ENCODE assay signal across 13 cellular contexts in the genomic region with DNA sequence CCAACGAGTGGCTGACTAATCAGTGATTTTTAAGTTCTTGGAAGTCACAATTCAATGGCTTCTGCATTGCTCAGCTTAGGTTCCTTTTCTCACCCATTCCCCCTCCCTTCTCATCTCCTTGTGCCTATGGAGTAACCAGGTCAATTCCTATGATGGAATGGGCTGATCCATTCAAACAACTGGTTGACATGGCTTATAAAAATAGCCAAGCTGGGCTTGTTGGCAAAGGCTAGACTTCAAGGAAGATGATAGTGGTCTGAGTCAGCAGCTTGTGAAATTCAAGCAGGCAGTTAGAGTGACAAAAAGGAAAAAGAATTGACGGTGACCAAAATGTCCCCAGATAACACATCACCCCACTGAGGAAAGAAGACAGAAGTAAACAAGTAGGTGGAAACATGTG.
DNase-seq lines count a peak whose midpoint lies in the region; ATAC-seq and TF ChIP-seq lines count a peak whose summit lies in the region.
"Had no signal": no experiment of that assay in that cellular context is flagged by ENCODE, and none has a peak within 500 bp of the region (broad histone marks: within the 10 kb centered on the region; RNA-seq: fewer than 3 reads in every experiment).

No MANE protein-coding gene starts in this region.

- H3K9me3 ChIP-seq in esophagus muscularis mucosa = no peaks in the 10 kb centered on the region
- H3K9me3 ChIP-seq: left ventricle myocardium inferior, pancreas, thoracic aorta had no signal

- ATAC-seq in activated CD4-positive, alpha-beta T cell treated with anti-CD3 and anti-CD28 coated beads for 36 hours = no peak
- ATAC-seq: activated CD8-positive, alpha-beta T cell treated with anti-CD3 and anti-CD28 coated beads, Interleukin-2, amount 10 ng/mL, durations not matched to agents 7 days and 5 days; pancreas had no signal

- H3K27me3 ChIP-seq in esophagus muscularis mucosa = no peaks in the 10 kb centered on the region
- H3K27me3 ChIP-seq: pancreas had no signal

- 64% methylated on average over 2 of the region's 2 CpGs for WGBS in esophagus muscularis mucosa

- no peak for TF ChIP-seq CTCF in fibroblast of pulmonary artery (IDR thresholded peaks at IDR 0.05; ENCODE audit: low read length, missing control alignments)
- TF ChIP-seq CTCF in esophagus muscularis mucosa (IDR thresholded peaks at IDR 0.05) = no peak

- POLR2A ChIA-PET in activated CD4-positive, alpha-beta T cell treated with anti-CD3 and anti-CD28 coated beads for 36 hours (lab: Charles Lee) = no interaction called here

- H3K27ac ChIP-seq in esophagus muscularis mucosa (replicated peaks in 1 of 4) = no peak overlapping the region
- H3K27ac ChIP-seq: left ventricle myocardium inferior, pancreas, thoracic aorta had no signal

- no peak for TF ChIP-seq POLR2A in esophagus muscularis mucosa (IDR thresholded peaks at IDR 0.05; ENCODE audit: low read depth)

- H3K9me3 Mint-ChIP-seq in activated CD4-positive, alpha-beta T cell treated with anti-CD3 and anti-CD28 coated beads for 36 hours (ENCODE audit: low read depth) = no peaks in the 10 kb centered on the region

- CTCF ChIA-PET in activated CD4-positive, alpha-beta T cell treated with anti-CD3 and anti-CD28 coated beads for 36 hours (lab: Charles Lee) = interaction anchor here (1.0 kb wide), 1 partner anchor 834 kb away, joined by 3 read pairs; no protein-coding TSS in a partner anchor

- H3K36me3 Mint-ChIP-seq in activated CD4-positive, alpha-beta T cell treated with anti-CD3 and anti-CD28 coated beads for 36 hours (ENCODE audit: low read depth) = no peaks in the 10 kb centered on the region

- no peak overlapping the region for H3K4me3 ChIP-seq in fibroblast of pulmonary artery (replicated peaks; ENCODE audit: low read depth, low read length)
- no peak overlapping the region for H3K4me3 ChIP-seq in esophagus muscularis mucosa
- H3K4me3 ChIP-seq: left ventricle myocardium inferior, pancreas, thoracic aorta had no signal

- H3K36me3 ChIP-seq in esophagus muscularis mucosa = no peaks in the 10 kb centered on the region
- H3K36me3 ChIP-seq: left ventricle myocardium inferior, pancreas, thoracic aorta had no signal

- H3K4me1 Mint-ChIP-seq in activated CD4-positive, alpha-beta T cell treated with anti-CD3 and anti-CD28 coated beads for 36 hours = no peaks in the 10 kb centered on the region

- intact Hi-C loops in esophagus muscularis mucosa (cut with DNase I) = no loop called here
- intact Hi-C loops in activated CD4-positive, alpha-beta T cell treated with anti-CD3 and anti-CD28 coated beads for 36 hours (cut with DNase I, micrococcal nuclease) = no loop called here

- peaks cover 3% of the 10 kb centered on the region for H3K27me3 Mint-ChIP-seq in activated CD4-positive, alpha-beta T cell treated with anti-CD3 and anti-CD28 coated beads for 36 hours

- TF ChIP-seq EP300 in esophagus muscularis mucosa (IDR thresholded peaks at IDR 0.05) = no peak

- DNase-seq in HPDE6-E6E7 (ENCODE audit: extremely low spot score) = peak; percentile 72
- DNase-seq in RKO (ENCODE audit: low spot score) = peak; percentile 93
- DNase-seq in fibroblast of pulmonary artery (ENCODE audit: low read depth) = peak; percentile 89
- peak; percentile 92 for DNase-seq in stromal cell of bone marrow (ENCODE audit: low read depth)
- DNase-seq in esophagus muscularis mucosa (ENCODE audit: extremely low spot score) = no peak
- DNase-seq in epidermal melanocyte (ENCODE audit: insufficient read length, low spot score) = no peak
- DNase-seq in activated CD4-positive, alpha-beta T cell treated with anti-CD3 and anti-CD28 coated beads for 36 hours = no peak
- DNase-seq: activated CD8-positive, alpha-beta T cell treated with anti-CD3 and anti-CD28 coated beads, Interleukin-2, amount 10 ng/mL, durations not matched to agents 7 days and 5 days; Kasumi-1; left ventricle myocardium inferior; NCI-H510A; pancreas had no signal

- H3K4me3 Mint-ChIP-seq in activated CD4-positive, alpha-beta T cell treated with anti-CD3 and anti-CD28 coated beads for 36 hours = no peak overlapping the region
- H3K4me3 Mint-ChIP-seq: activated CD8-positive, alpha-beta T cell treated with anti-CD3 and anti-CD28 coated beads, Interleukin-2, amount 10 ng/mL, durations not matched to agents 7 days and 5 days had no signal

- peaks cover 9 to 14% (median 13%) of the 10 kb centered on the region in 4 donors for H3K4me1 ChIP-seq in esophagus muscularis mucosa
- H3K4me1 ChIP-seq: pancreas had no signal

- H3K27ac Mint-ChIP-seq in activated CD4-positive, alpha-beta T cell treated with anti-CD3 and anti-CD28 coated beads for 36 hours = no peak overlapping the region
- H3K27ac Mint-ChIP-seq: activated CD8-positive, alpha-beta T cell treated with anti-CD3 and anti-CD28 coated beads, Interleukin-2, amount 10 ng/mL, durations not matched to agents 7 days and 5 days had no signal

Comparison
In these comparisons a context has a peak if more than half of its experiments do, and no peak if none do; other contexts are left out.
1. DNase-seq: peak in HPDE6-E6E7 (single experiment), RKO (single experiment), fibroblast of pulmonary artery (single experiment) and stromal cell of bone marrow (single experiment); none in esophagus muscularis mucosa (single experiment), epidermal melanocyte (single experiment) and activated CD4-positive, alpha-beta T cell treated with anti-CD3 and anti-CD28 coated beads for 36 hours (single experiment).